ENCODE assay signal across 1 cellular context in genomic region chr19:4534836-4535658, GRCh38.
TF ChIP-seq lines count a peak whose summit lies in the region.

TSS of gene PLIN5 (minus strand) at chr19:4535224. CDS start at chr19:4534074, 1,150 bp downstream.

TF ChIP-seq in HEK293, 187 proteins besides CTCF, POLR2A, EP300 and RAD21 (continued from another document and continues in another):
- TF ChIP-seq ZNF513 (tag by site-specific recombination; IDR thresholded peaks at IDR 0.05) (no peak), ZNF223 (tag by site-specific recombination; IDR thresholded peaks at IDR 0.05) (no peak), ZNF837 (tag by site-specific recombination; IDR thresholded peaks at IDR 0.05) (no peak), EGR2 (tag by site-specific recombination; IDR thresholded peaks at IDR 0.05; ENCODE audit: low read depth) (peak; percentile 73), PRDM4 (tag by site-specific recombination; IDR thresholded peaks at IDR 0.05) (no peak), ZNF488 (tag by site-specific recombination; IDR thresholded peaks at IDR 0.05) (no peak), GLI4 (tag by site-specific recombination; IDR thresholded peaks at IDR 0.05) (no peak), ZNF561 (tag by site-specific recombination; IDR thresholded peaks at IDR 0.05; ENCODE audit: borderline replicate concordance) (no peak), HOXD13 (CRISPR knock-in tag; IDR thresholded peaks at IDR 0.05; ENCODE audit: borderline replicate concordance) (no peak), ZNF148 (tag by site-specific recombination; IDR thresholded peaks at IDR 0.05; ENCODE audit: borderline replicate concordance) (no peak), ZNF426 (tag by site-specific recombination; IDR thresholded peaks at IDR 0.05) (no peak), MEIS1 (CRISPR knock-in tag; IDR thresholded peaks at IDR 0.05; ENCODE audit: borderline replicate concordance) (no peak), PATZ1 (tag by site-specific recombination; IDR thresholded peaks at IDR 0.05) (peak; percentile 79), ZNF76 (tag by site-specific recombination; IDR thresholded peaks at IDR 0.05; ENCODE audit: borderline replicate concordance, low read depth) (no peak), GLIS1 (tag by site-specific recombination; IDR thresholded peaks at IDR 0.05) (peak; percentile 43; the same call in 1 of the 2 replicates), ZNF302 (tag by site-specific recombination; IDR thresholded peaks at IDR 0.05; ENCODE audit: low read depth) (no peak), ZNF449 (tag by site-specific recombination; IDR thresholded peaks at IDR 0.05) (peak; percentile 50; the same call in 1 of the 2 replicates), PRDM10 (tag by site-specific recombination; IDR thresholded peaks at IDR 0.05) (no peak), IKZF3 (tag by site-specific recombination; IDR thresholded peaks at IDR 0.05) (no peak), ZNF335 (tag by site-specific recombination; conservative IDR thresholded peaks at IDR 0.05) (peak; percentile 38), BCL11A (tag by site-specific recombination; IDR thresholded peaks at IDR 0.05; ENCODE audit: low read depth) (peak; percentile 50; the same call in 1 of the 2 replicates), ZNF2 (tag by site-specific recombination; IDR thresholded peaks at IDR 0.05) (no peak), ZNF785 (tag by site-specific recombination; IDR thresholded peaks at IDR 0.05) (no peak), ZNF610 (tag by site-specific recombination; IDR thresholded peaks at IDR 0.05; ENCODE audit: borderline replicate concordance) (0 out of 2 replicates have a peak, but pooled peaks have one; percentile 21), ZNF112 (tag by site-specific recombination; IDR thresholded peaks at IDR 0.05) (no peak), ZNF404 (tag by site-specific recombination; IDR thresholded peaks at IDR 0.05) (no peak), ZNF639 (tag by site-specific recombination; IDR thresholded peaks at IDR 0.05) (no peak), ZBTB48 (tag by site-specific recombination; IDR thresholded peaks at IDR 0.05) (no peak), ZNF280D (tag by site-specific recombination; IDR thresholded peaks at IDR 0.05) (no peak), ZNF558 (tag by site-specific recombination; IDR thresholded peaks at IDR 0.05) (no peak), KLF10 (tag by site-specific recombination; IDR thresholded peaks at IDR 0.05) (peak; percentile 99), SP3 (tag by site-specific recombination; IDR thresholded peaks at IDR 0.05) (peak; percentile 81), ZNF423 (tag by site-specific recombination; IDR thresholded peaks at IDR 0.05) (no peak), ZNF140 (tag by site-specific recombination; IDR thresholded peaks at IDR 0.05) (no peak), ZFP41 (tag by site-specific recombination; IDR thresholded peaks at IDR 0.05; ENCODE audit: borderline replicate concordance) (no peak), ZNF48 (tag by site-specific recombination; IDR thresholded peaks at IDR 0.05) (no peak), ZBTB21 (tag by site-specific recombination; IDR thresholded peaks at IDR 0.05) (no peak), ZEB2 (tag by site-specific recombination; IDR thresholded peaks at IDR 0.05) (no peak), SP2 (tag by site-specific recombination; IDR thresholded peaks at IDR 0.05) (peak; percentile 73), ZNF510 (tag by site-specific recombination; IDR thresholded peaks at IDR 0.05; ENCODE audit: insufficient replicate concordance) (no peak), ZNF530 (tag by site-specific recombination; IDR thresholded peaks at IDR 0.05; ENCODE audit: low read depth) (no peak), YY1 (tag by site-specific recombination; IDR thresholded peaks at IDR 0.05) (no peak), SCRT1 (tag by site-specific recombination; IDR thresholded peaks at IDR 0.05; ENCODE audit: borderline replicate concordance) (no peak), ZNF324 (tag by site-specific recombination; IDR thresholded peaks at IDR 0.05) (no peak)
